ENCODE assay signal across 8 cellular contexts in the genomic region with DNA sequence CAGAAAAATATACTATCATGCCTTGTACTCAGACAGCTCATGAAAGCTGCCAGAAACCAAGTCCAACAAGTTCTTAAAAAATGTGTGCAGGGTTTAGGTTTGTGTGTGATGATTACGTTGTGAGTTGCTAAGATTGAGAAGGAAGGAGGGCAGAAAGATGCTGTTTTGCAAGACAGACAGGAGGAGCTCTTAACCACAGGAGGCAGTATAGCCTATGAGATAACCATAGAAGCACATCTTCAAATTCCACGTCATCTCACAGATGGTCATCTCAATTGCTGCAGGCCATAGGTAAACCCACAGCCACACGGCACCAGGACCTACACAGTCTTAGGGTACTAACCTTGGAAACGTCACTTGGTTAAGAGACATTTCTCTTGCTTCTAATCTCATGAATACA.
A peak's percentile ranks its signal among the peaks of the same experiment; 100 is the strongest.
DNase-seq lines count a peak whose midpoint lies in the region; ATAC-seq and TF ChIP-seq lines count a peak whose summit lies in the region.

No MANE protein-coding gene starts in this region.

- H3K9me3 ChIP-seq in AG04450 (ENCODE audit: control insufficient read depth, insufficient read depth, low read length) (no peaks in the 10 kb centered on the region), OCI-LY7 (ENCODE audit: low read length) (no peaks in the 10 kb centered on the region)

- CTCF ChIA-PET in AG04450 (lab: Charles Lee) = interaction anchor here (0.9 to 2.8 kb wide), 6 partner anchors 11 to 420 kb away, joined by 3 to 11 read pairs (median 6); no protein-coding TSS in a partner anchor
- CTCF ChIA-PET in OCI-LY7 (lab: Charles Lee; ENCODE audit: unreplicated experiment) = interaction anchor here (0.6 to 1.6 kb wide), 3 partner anchors 21 to 420 kb away, joined by 3 read pairs; no protein-coding TSS in a partner anchor

- H2AFZ ChIP-seq in OCI-LY7 (ENCODE audit: low read length) = no peak overlapping the region

- H3K36me3 ChIP-seq in OCI-LY7 (ENCODE audit: insufficient read depth, low read length) = peaks cover 62% of the 10 kb centered on the region

- H3K4me3 ChIP-seq in AG04450 (ENCODE audit: low read depth, low read length) (no peak overlapping the region), OCI-LY7 (ENCODE audit: low read depth, low read length, poor library complexity, severe bottlenecking) (no peak overlapping the region)

- TF ChIP-seq CTCF in AG04450 (IDR thresholded peaks at IDR 0.05; ENCODE audit: low read depth, low read length) (peak; percentile 56), OCI-LY7 (conservative IDR thresholded peaks at IDR 0.05; ENCODE audit: low read length) (peak; percentile 81)

- no peaks in the 10 kb centered on the region for H4K20me1 ChIP-seq in OCI-LY7 (ENCODE audit: insufficient read depth, low read length)

- ATAC-seq in GM21576 (IDR thresholded peaks at IDR 0.05; ENCODE audit: unreplicated experiment) (peak; percentile 56), GM21825 (IDR thresholded peaks at IDR 0.05; ENCODE audit: unreplicated experiment) (no peak)

- intact Hi-C loops in OCI-LY7 (cut with micrococcal nuclease; ENCODE audit: unreplicated experiment) = loop anchor here (5.0 to 10.0 kb wide), 2 partner anchors 260 to 418 kb away; a partner anchor contains a TSS

- H3K27ac ChIP-seq in AG04450 (ENCODE audit: low read depth, low read length) (no peak overlapping the region), OCI-LY7 (ENCODE audit: low read depth, low read length, poor library complexity, severe bottlenecking) (no peak overlapping the region)

- no peaks in the 10 kb centered on the region for H3K9me2 ChIP-seq in OCI-LY7 (ENCODE audit: insufficient read depth, low read length)

- H3K4me2 ChIP-seq in OCI-LY7 (ENCODE audit: low read length) = no peak overlapping the region

- H3K4me1 ChIP-seq in OCI-LY7 (ENCODE audit: insufficient read depth, low read length, poor library complexity, severe bottlenecking) = peaks cover 9% of the 10 kb centered on the region

- POLR2A ChIA-PET in AG04450 (lab: Yijun Ruan, JAX) = no interaction called here
- POLR2A ChIA-PET in OCI-LY7 (lab: Charles Lee) = interaction anchor here (0.5 to 2.0 kb wide), 8 partner anchors 8 to 230 kb away, joined by 3 to 11 read pairs (median 4); no protein-coding TSS in a partner anchor

- BruUV-seq in OCI-LY7 (replicated peaks; lab: Mats Ljungman, UMichigan) = no TSS peak

- no peaks in the 10 kb centered on the region for H3K27me3 ChIP-seq in AG04450 (ENCODE audit: control insufficient read depth, insufficient read depth, low read length)

- H3K79me2 ChIP-seq in OCI-LY7 (ENCODE audit: insufficient read depth, low read depth, low read length) = no peaks in the 10 kb centered on the region

- peak; percentile 27 for DNase-seq in AG04450 (ENCODE audit: low read depth, low spot score)
- DNase-seq in OCI-LY7 (ENCODE audit: low spot score) = peak; percentile 65
- DNase-seq in fibroblast of the conjunctiva (ENCODE audit: low read depth) = peak; percentile 8
- no peak for DNase-seq in stimulated activated CD4-positive, alpha-beta T cell treated with anti-CD3 and anti-CD28 coated beads, Interleukin-4, amount 100 ng/mL, for 4 hours
- DNase-seq in OCI-M2 (lab: John Stamatoyannopoulos, UW; ENCODE audit: unreplicated experiment) = no peak
- no peak for DNase-seq in stimulated activated CD8-positive, alpha-beta memory T cell treated with anti-CD3 and anti-CD28 coated beads, Interleukin-4, amount 100 ng/mL, for 48 hours

Comparison
In these comparisons a context has a peak if more than half of its experiments do, and no peak if none do; other contexts are left out.
1. DNase-seq: peak in AG04450 (single experiment), OCI-LY7 (single experiment) and fibroblast of the conjunctiva (single experiment); none in stimulated activated CD4-positive, alpha-beta T cell treated with anti-CD3 and anti-CD28 coated beads, Interleukin-4, amount 100 ng/mL, for 4 hours (0 of 2), OCI-M2 (single experiment) and stimulated activated CD8-positive, alpha-beta memory T cell treated with anti-CD3 and anti-CD28 coated beads, Interleukin-4, amount 100 ng/mL, for 48 hours (single experiment).